Comparison of ENCODE assay signal across 8 cellular contexts in genomic region chr7:92766461-92767003, GRCh38.
DNase-seq lines count a peak whose midpoint lies in the region; ATAC-seq lines count a peak whose summit lies in the region.

No MANE protein-coding gene starts in this region.

- H2AFZ ChIP-seq in mesenchymal stem cell (ENCODE audit: low read depth, low read length) = no peak overlapping the region

- H3K36me3 ChIP-seq in mesenchymal stem cell (ENCODE audit: control insufficient read depth in 1 of 2, insufficient read depth in 2 of 2, low read depth in 1 of 2, low read length in 2 of 2) = peaks cover 0 to 3% of the 10 kb centered on the region in 2 experiments

- no peaks in the 10 kb centered on the region for H3K79me1 ChIP-seq in mesenchymal stem cell (replicated peaks; ENCODE audit: low read length, poor library complexity, severe bottlenecking)

- H2BK5ac ChIP-seq in mesenchymal stem cell (ENCODE audit: low read depth, low read length, poor library complexity, severe bottlenecking) = peak overlapping the region; percentile 33

- no peak overlapping the region for H2BK15ac ChIP-seq in mesenchymal stem cell (ENCODE audit: low read depth, poor library complexity, severe bottlenecking)

- peaks cover 6% of the 10 kb centered on the region for H3K4me1 ChIP-seq in mesenchymal stem cell (ENCODE audit: control insufficient read depth, insufficient read depth, low read depth, low read length)

- ATAC-seq in GM21723 (IDR thresholded peaks at IDR 0.05; ENCODE audit: unreplicated experiment) = no peak

- H3K4ac ChIP-seq in mesenchymal stem cell (ENCODE audit: low read depth in 1 of 2, low read length in 2 of 2) = no peak overlapping the region

- 55% methylated on average over 1 of the region's 3 CpGs for WGBS in mesenchymal stem cell

- no peak overlapping the region for H4K91ac ChIP-seq in mesenchymal stem cell (ENCODE audit: low read length)

- H3K27me3 ChIP-seq in mesenchymal stem cell (ENCODE audit: control insufficient read depth in 1 of 2, insufficient read depth in 1 of 2, low read length in 2 of 2) = no peaks in the 10 kb centered on the region

- H3K9me3 ChIP-seq in mesenchymal stem cell (ENCODE audit: control insufficient read depth, low read length) = no peaks in the 10 kb centered on the region

- H3K9ac ChIP-seq in mesenchymal stem cell (ENCODE audit: low read length) = peak overlapping the region; percentile 72

- DNase-seq in DMS53 (lab: John Stamatoyannopoulos, UW) (peak; percentile 96), NCI-H1417 (lab: John Stamatoyannopoulos, UW) (peak; percentile 36 to 79 (median 47)), caudate nucleus (lab: John Stamatoyannopoulos, UW) (no peak), mesenchymal stem cell (peak; percentile 77), NCI-H128 (lab: John Stamatoyannopoulos, UW; ENCODE audit: unreplicated experiment) (no peak), amniotic stem cell (lab: John Stamatoyannopoulos, UW) (no peak), NCI-H1105 treated with DMSO at 0.1 percent for 48 hours (lab: John Stamatoyannopoulos, UW) (no peak)

- H2BK12ac ChIP-seq in mesenchymal stem cell (ENCODE audit: low read length in 2 of 2) = no peak overlapping the region

- H3K23ac ChIP-seq in mesenchymal stem cell (ENCODE audit: low read length in 2 of 2) = no peak overlapping the region

- H3K4me3 ChIP-seq in mesenchymal stem cell (ENCODE audit: insufficient read depth in 1 of 2, low read depth in 1 of 2, low read length in 2 of 2) = no peak overlapping the region

- peak overlapping the region; percentile 49 for H2AK5ac ChIP-seq in mesenchymal stem cell (ENCODE audit: low read length, severe bottlenecking)

- H3K14ac ChIP-seq in mesenchymal stem cell (ENCODE audit: low read length in 2 of 2) = no peak overlapping the region

- H3K18ac ChIP-seq in mesenchymal stem cell (ENCODE audit: low read depth in 1 of 2, low read length in 2 of 2) = no peak overlapping the region

- H3K27ac ChIP-seq in caudate nucleus (ENCODE audit: low read depth, low read length) = peak overlapping the region; percentile 48
- peak overlapping the region; percentile 85 for H3K27ac ChIP-seq in mesenchymal stem cell (ENCODE audit: low read length, poor library complexity, severe bottlenecking)

- no peak overlapping the region for H4K8ac ChIP-seq in mesenchymal stem cell (ENCODE audit: low read length)

- no peak overlapping the region for H3K4me2 ChIP-seq in mesenchymal stem cell (ENCODE audit: low read length, poor library complexity, severe bottlenecking)

- no peak overlapping the region for H2BK120ac ChIP-seq in mesenchymal stem cell (ENCODE audit: low read depth, low read length)

Comparison
In these comparisons a context has a peak if more than half of its experiments do, and no peak if none do; other contexts are left out.
1. DNase-seq: peak in DMS53 (single experiment), NCI-H1417 (3 of 3) and mesenchymal stem cell (single experiment); none in caudate nucleus (0 of 61), NCI-H128 (single experiment), amniotic stem cell (single experiment) and NCI-H1105 treated with DMSO at 0.1 percent for 48 hours (single experiment).